In genomic region chr16:57234707-57235092, GRCh38 we compare ENCODE assay signal across 11 cellular contexts. TPM values are rescaled to one million over a fixed set of nuclear protein-coding genes. Genes with fewer than 3 reads are reported as not detected.
DNase-seq lines count a peak whose midpoint lies in the region; ATAC-seq and TF ChIP-seq lines count a peak whose summit lies in the region.
"Had no signal": no experiment of that assay in that cellular context is flagged by ENCODE, and none has a peak within 500 bp of the region (broad histone marks: within the 10 kb centered on the region; RNA-seq: fewer than 3 reads in every experiment).

No MANE protein-coding gene starts in this region.

- peak overlapping the region; percentile 57 for H3K4me2 ChIP-seq in SU-DHL-6 (ENCODE audit: low read depth, low read length, poor library complexity, severe bottlenecking)

- no peak for TF ChIP-seq CTCF in heart left ventricle (IDR thresholded peaks at IDR 0.05)
- TF ChIP-seq CTCF in SU-DHL-6 (IDR thresholded peaks at IDR 0.05; ENCODE audit: insufficient read depth, low read length, poor library complexity, severe bottlenecking) = no peak

- DNase-seq in heart left ventricle (no peak), right cardiac atrium (no peak), NOMO-1 treated with DMSO at 0.1 percent for 48 hours (lab: John Stamatoyannopoulos, UW; ENCODE audit: unreplicated experiment) (no peak), NCI-H446 treated with DMSO at 0.1 percent for 48 hours (lab: John Stamatoyannopoulos, UW) (no peak)
- no peak for DNase-seq in activated CD4-positive, alpha-beta T cell treated with anti-CD3 and anti-CD28 coated beads, Interleukin-2, amount 10 ng/mL, durations not matched to agents 7 days and 5 days
- DNase-seq: NCI-H2171, NCI-H82 had no signal

- no peaks in the 10 kb centered on the region for H3K9me3 ChIP-seq in heart left ventricle
- H3K9me3 ChIP-seq in right cardiac atrium (ENCODE audit: control insufficient read depth, low read length) = no peaks in the 10 kb centered on the region
- H3K9me3 ChIP-seq in SU-DHL-6 (ENCODE audit: insufficient read depth, low read length) = no peaks in the 10 kb centered on the region
- H3K9me3 ChIP-seq in mucosa of rectum (ENCODE audit: control insufficient read depth in 2 of 2, low read length in 2 of 2) = no peaks in the 10 kb centered on the region

- ATAC-seq in heart left ventricle (no peak), right cardiac atrium (no peak)
- ATAC-seq: K562 had no signal

- peaks cover 0 to 24% (median 7%) of the 10 kb centered on the region in 12 donors for H3K4me1 ChIP-seq in heart left ventricle
- no peaks in the 10 kb centered on the region for H3K4me1 ChIP-seq in right cardiac atrium (ENCODE audit: control insufficient read depth, insufficient read depth, low read length)
- H3K4me1 ChIP-seq in mucosa of rectum (ENCODE audit: control insufficient read depth in 2 of 2, insufficient read depth in 2 of 2, low read length in 2 of 2) = peaks cover 0 to 4% of the 10 kb centered on the region in 2 donors

- H3K27ac Mint-ChIP-seq in activated CD4-positive, alpha-beta T cell treated with anti-CD3 and anti-CD28 coated beads, Interleukin-2, amount 10 ng/mL, durations not matched to agents 7 days and 5 days = no peak overlapping the region

- TF ChIP-seq POLR2A in heart left ventricle (IDR thresholded peaks at IDR 0.05) = no peak

- H4K20me1 ChIP-seq in SU-DHL-6 (ENCODE audit: low read depth, low read length) = no peaks in the 10 kb centered on the region

- H3K9me3 Mint-ChIP-seq in activated CD4-positive, alpha-beta T cell treated with anti-CD3 and anti-CD28 coated beads, Interleukin-2, amount 10 ng/mL, durations not matched to agents 7 days and 5 days = no peaks in the 10 kb centered on the region

- H3K4me3 Mint-ChIP-seq in activated CD4-positive, alpha-beta T cell treated with anti-CD3 and anti-CD28 coated beads, Interleukin-2, amount 10 ng/mL, durations not matched to agents 7 days and 5 days = no peak overlapping the region

- no peaks in the 10 kb centered on the region for H3K27me3 ChIP-seq in heart left ventricle
- H3K27me3 ChIP-seq in right cardiac atrium (ENCODE audit: control insufficient read depth, insufficient read depth) = no peaks in the 10 kb centered on the region
- no peaks in the 10 kb centered on the region for H3K27me3 ChIP-seq in SU-DHL-6 (ENCODE audit: low read length)
- H3K27me3 ChIP-seq in mucosa of rectum (ENCODE audit: control insufficient read depth in 2 of 2, insufficient read depth in 2 of 2, low read length in 2 of 2) = no peaks in the 10 kb centered on the region

- no peaks in the 10 kb centered on the region for H3K9me2 ChIP-seq in SU-DHL-6 (replicated peaks; ENCODE audit: insufficient read depth, low read length)

- H3K27me3 Mint-ChIP-seq in activated CD4-positive, alpha-beta T cell treated with anti-CD3 and anti-CD28 coated beads, Interleukin-2, amount 10 ng/mL, durations not matched to agents 7 days and 5 days = no peaks in the 10 kb centered on the region

- CTCF ChIA-PET in activated CD4-positive, alpha-beta T cell treated with anti-CD3 and anti-CD28 coated beads, Interleukin-2, amount 10 ng/mL, durations not matched to agents 7 days and 5 days (lab: Charles Lee) = no interaction called here

- H3K36me3 ChIP-seq in heart left ventricle (peaks cover 4 to 100% (median 95%) of the 10 kb centered on the region in 9 donors), SU-DHL-6 (ENCODE audit: low read length) (peaks cover 12% of the 10 kb centered on the region; the same call in 1 of the 2 replicates), mucosa of rectum (ENCODE audit: control insufficient read depth in 2 of 2, insufficient read depth in 2 of 2, low read length in 2 of 2) (peaks cover 48 to 59% of the 10 kb centered on the region in 2 donors)

- peaks cover 27% of the 10 kb centered on the region for H3F3A ChIP-seq in SU-DHL-6 (ENCODE audit: insufficient read depth)

- peaks cover 72% of the 10 kb centered on the region for H3K36me3 Mint-ChIP-seq in activated CD4-positive, alpha-beta T cell treated with anti-CD3 and anti-CD28 coated beads, Interleukin-2, amount 10 ng/mL, durations not matched to agents 7 days and 5 days (ENCODE audit: low read depth)

- H3K27ac ChIP-seq in heart left ventricle = peak overlapping the region in 8 of 12 donors; percentile 6 to 77 (median 60)
- no peak overlapping the region for H3K27ac ChIP-seq in right cardiac atrium (ENCODE audit: low read length)
- H3K27ac ChIP-seq in SU-DHL-6 (ENCODE audit: low read depth, low read length) = peak overlapping the region; percentile 91
- H3K27ac ChIP-seq in mucosa of rectum (ENCODE audit: low read depth in 2 of 2, low read length in 2 of 2) = peak overlapping the region; percentile 6 to 53
- H3K27ac ChIP-seq: C4-2B had no signal

- POLR2A ChIA-PET in activated CD4-positive, alpha-beta T cell treated with anti-CD3 and anti-CD28 coated beads, Interleukin-2, amount 10 ng/mL, durations not matched to agents 7 days and 5 days (lab: Charles Lee) = no interaction called here

- peaks cover 5% of the 10 kb centered on the region for H3K4me1 Mint-ChIP-seq in activated CD4-positive, alpha-beta T cell treated with anti-CD3 and anti-CD28 coated beads, Interleukin-2, amount 10 ng/mL, durations not matched to agents 7 days and 5 days

- intact Hi-C loops in heart left ventricle (cut with DNase I) (loop anchor here in 1 of 10 donors (5.0 kb wide), 1 partner anchor 42 kb away; no protein-coding TSS in a partner anchor), right cardiac atrium (cut with DNase I) (no loop called here)

- H3K4me3 ChIP-seq in heart left ventricle = no peak overlapping the region
- no peak overlapping the region for H3K4me3 ChIP-seq in right cardiac atrium (ENCODE audit: low read length)
- no peak overlapping the region for H3K4me3 ChIP-seq in SU-DHL-6 (ENCODE audit: insufficient read depth, low read length, poor library complexity, severe bottlenecking)
- H3K4me3 ChIP-seq in mucosa of rectum (ENCODE audit: low read length in 2 of 2) = no peak overlapping the region
- H3K4me3 ChIP-seq: K562 had no signal

- no peaks in the 10 kb centered on the region for H3K79me2 ChIP-seq in SU-DHL-6 (ENCODE audit: insufficient read depth, low read length)

- H3K9ac ChIP-seq in SU-DHL-6 (ENCODE audit: low read length) (peak overlapping the region; percentile 23), mucosa of rectum (ENCODE audit: low read depth in 1 of 2, low read length in 2 of 2) (no peak overlapping the region)

- no peak overlapping the region for H2AFZ ChIP-seq in SU-DHL-6 (ENCODE audit: low read depth, low read length, severe bottlenecking)

RNA-seq across cellular contexts. Expression of gene ARL2BP, which starts 10.4 kb away (rescaled TPM):
- 10 to 100 TPM; 43.9 to 68.8 (median 52.1) TPM for total RNA-seq in heart left ventricle
- polyA plus RNA-seq in heart left ventricle = 10 to 100 TPM; 40.3 to 83.5 TPM
- 10 to 100 TPM; 44.8 to 58.4 (median 52.0) TPM for total RNA-seq in right cardiac atrium
- polyA plus RNA-seq in right cardiac atrium = 51.6 TPM
- total RNA-seq in activated CD4-positive, alpha-beta T cell treated with anti-CD3 and anti-CD28 coated beads, Interleukin-2, amount 10 ng/mL, durations not matched to agents 7 days and 5 days = 10 to 100 TPM; 35.0 to 36.7 TPM

RNA-seq across cellular contexts. Expression of gene RSPRY1, which starts 48.6 kb away (rescaled TPM):
- total RNA-seq in heart left ventricle (10 to 100 TPM; 13.4 to 22.9 (median 17.1) TPM), right cardiac atrium (10 to 100 TPM; 13.7 to 21.1 (median 17.4) TPM)
- polyA plus RNA-seq in heart left ventricle (10 to 100 TPM in 1 of 2 donors, 1 to 10 TPM in 1; 5.4 to 22.2 TPM), right cardiac atrium (7.3 TPM)
- 10 to 100 TPM; 32.2 to 34.2 TPM for total RNA-seq in activated CD4-positive, alpha-beta T cell treated with anti-CD3 and anti-CD28 coated beads, Interleukin-2, amount 10 ng/mL, durations not matched to agents 7 days and 5 days

RNA-seq across cellular contexts. Expression of gene PSME3IP1, which starts 48.9 kb away (rescaled TPM):
- total RNA-seq in heart left ventricle (10 to 100 TPM; 48.8 to 71.9 (median 65.8) TPM), right cardiac atrium (10 to 100 TPM; 63.6 to 68.7 (median 65.0) TPM)
- polyA plus RNA-seq in heart left ventricle (10 to 100 TPM; 37.8 to 74.6 TPM), right cardiac atrium (57.8 TPM)
- total RNA-seq in activated CD4-positive, alpha-beta T cell treated with anti-CD3 and anti-CD28 coated beads, Interleukin-2, amount 10 ng/mL, durations not matched to agents 7 days and 5 days = 100 to 1,000 TPM; 115 to 137 TPM

RNA-seq across cellular contexts. Expression of gene PLLP, which starts 49.8 kb away (rescaled TPM):
- total RNA-seq in heart left ventricle = 10 to 100 TPM in 1 of 9 donors, 1 to 10 TPM in 8; 2.0 to 14.8 (median 2.4) TPM
- 10 to 100 TPM in 1 of 2 donors, 1 to 10 TPM in 1; 8.2 to 10.4 TPM for polyA plus RNA-seq in heart left ventricle
- 10 to 100 TPM in 3 of 4 donors, 1 to 10 TPM in 1; 6.3 to 13.8 (median 11.0) TPM for total RNA-seq in right cardiac atrium
- polyA plus RNA-seq in right cardiac atrium = 11.8 TPM
- total RNA-seq in activated CD4-positive, alpha-beta T cell treated with anti-CD3 and anti-CD28 coated beads, Interleukin-2, amount 10 ng/mL, durations not matched to agents 7 days and 5 days = under 1 TPM; 0.40 to 0.55 TPM
